Comparison of ENCODE assay signal across 29 cellular contexts in genomic region chr6:158262755-158263154, GRCh38. TPM values are rescaled to one million over a fixed set of nuclear protein-coding genes. Genes with fewer than 3 reads are reported as not detected.
DNase-seq lines count a peak whose midpoint lies in the region; ATAC-seq and TF ChIP-seq lines count a peak whose summit lies in the region.
"Had no signal": no experiment of that assay in that cellular context is flagged by ENCODE, and none has a peak within 500 bp of the region (broad histone marks: within the 10 kb centered on the region; RNA-seq: fewer than 3 reads in every experiment).

No MANE protein-coding gene starts in this region.

- no peak overlapping the region for H3K4me3 Mint-ChIP-seq in activated CD4-positive, alpha-beta T cell treated with anti-CD3 and anti-CD28 coated beads for 36 hours
- H3K4me3 Mint-ChIP-seq in activated T-helper 17 cell treated with anti-CD3 and anti-CD28 coated beads, Interleukin-2, amount 50 U/mL, for 72 hours = no peak overlapping the region
- H3K4me3 Mint-ChIP-seq: B cell; CD8-positive, alpha-beta memory T cell; HFFc6; nephron progenitor cell had no signal

- TF ChIP-seq CTCF in GM13976 (IDR thresholded peaks at IDR 0.05; ENCODE audit: borderline replicate concordance, control extremely low read depth, extremely low read depth, insufficient read depth, missing control alignments) (no peak), thyroid gland (IDR thresholded peaks at IDR 0.05) (no peak)

- no peaks in the 10 kb centered on the region for H3K36me3 ChIP-seq in thyroid gland
- H3K36me3 ChIP-seq: ovary, upper lobe of left lung had no signal

- intact Hi-C loops in activated CD4-positive, alpha-beta T cell treated with anti-CD3 and anti-CD28 coated beads for 36 hours (cut with DNase I, micrococcal nuclease) = no loop called here
- intact Hi-C loops in thyroid gland (cut with DNase I) = no loop called here

- POLR2A ChIA-PET in activated CD4-positive, alpha-beta T cell treated with anti-CD3 and anti-CD28 coated beads for 36 hours (lab: Charles Lee) = interaction anchor here (0.5 kb wide), 1 partner anchor 14 kb away, joined by 3 read pairs; no protein-coding TSS in a partner anchor

- H3K4me1 ChIP-seq in thyroid gland = no peaks in the 10 kb centered on the region
- H3K4me1 ChIP-seq: upper lobe of left lung had no signal

- in situ Hi-C loops in GM13976 (cut with MboI; ENCODE audit: low sequenced_read_pairs, unreplicated experiment) = no loop called here

- CTCF ChIA-PET in activated CD4-positive, alpha-beta T cell treated with anti-CD3 and anti-CD28 coated beads for 36 hours (lab: Charles Lee) = interaction anchor here (0.6 to 1.0 kb wide), 3 partner anchors 9 to 1340 kb away, joined by 3 read pairs; no protein-coding TSS in a partner anchor

- DNase-seq in activated CD4-positive, alpha-beta T cell treated with anti-CD3 and anti-CD28 coated beads for 36 hours = peak; percentile 16
- DNase-seq in activated CD4-positive, alpha-beta T cell treated with anti-CD3 and anti-CD28 coated beads for 4 hours = no peak
- peak; percentile 35 for DNase-seq in GM13976 (ENCODE audit: low spot score)
- no peak for DNase-seq in NCI-H1092 treated with DMSO at 0.1 percent for 48 hours (lab: John Stamatoyannopoulos, UW)
- DNase-seq in thyroid gland = no peak
- DNase-seq: activated CD4-positive, alpha-beta T cell treated with anti-CD3 and anti-CD28 coated beads, Interleukin-2, amount 50 U/mL, for 4 hours; activated effector memory CD4-positive, alpha-beta T cell treated with Interleukin-2 at 50 U/mL for 16 hours; CD8-positive, alpha-beta memory T cell; GOT3; HFFc6; KBM-7; MG63; NCI-H1436 treated with DMSO at 0.1 percent for 48 hours; nephron progenitor cell; NK-92 treated with Interleukin-12 subunit alpha and Interleukin-12 subunit beta, amount 100 ng/mL, for 24 hours; ovary; SHP77 treated with DMSO at 0.1 percent for 48 hours; stimulated activated CD8-positive, alpha-beta memory T cell treated with anti-CD3 and anti-CD28 coated beads, Interleukin-4, amount 100 ng/mL, for 48 hours; T-helper 9 cell; upper lobe of left lung had no signal

- no peak overlapping the region for H3K4me3 ChIP-seq in thyroid gland (replicated peaks in 1 of 3)
- H3K4me3 ChIP-seq: gastroesophageal sphincter, hepatocyte, MG63, ovary, skin epidermis, upper lobe of left lung had no signal

- no peaks in the 10 kb centered on the region for H3K27me3 Mint-ChIP-seq in activated CD4-positive, alpha-beta T cell treated with anti-CD3 and anti-CD28 coated beads for 36 hours
- no peaks in the 10 kb centered on the region for H3K27me3 Mint-ChIP-seq in activated T-helper 17 cell treated with anti-CD3 and anti-CD28 coated beads, Interleukin-2, amount 50 U/mL, for 72 hours
- H3K27me3 Mint-ChIP-seq: B cell; CD8-positive, alpha-beta memory T cell had no signal

- H3K4me1 Mint-ChIP-seq in activated CD4-positive, alpha-beta T cell treated with anti-CD3 and anti-CD28 coated beads for 36 hours = peaks cover 13% of the 10 kb centered on the region
- H3K4me1 Mint-ChIP-seq in activated T-helper 17 cell treated with anti-CD3 and anti-CD28 coated beads, Interleukin-2, amount 50 U/mL, for 72 hours = peaks cover 15% of the 10 kb centered on the region
- H3K4me1 Mint-ChIP-seq: nephron progenitor cell had no signal

- peak; percentile 84 for ATAC-seq in activated CD4-positive, alpha-beta T cell treated with anti-CD3 and anti-CD28 coated beads for 36 hours
- ATAC-seq in HG02610 (IDR thresholded peaks at IDR 0.05; ENCODE audit: unreplicated experiment) (peak; percentile 93), GM19455 (IDR thresholded peaks at IDR 0.05; ENCODE audit: unreplicated experiment) (no peak)
- peak; percentile 99 for ATAC-seq in activated T-helper 17 cell treated with anti-CD3 and anti-CD28 coated beads, Interleukin-2, amount 50 U/mL, for 72 hours (replicated peaks)
- ATAC-seq: gastroesophageal sphincter, Panc1 had no signal

- WGBS in thyroid gland, 2 donors = 68 to 88% methylated on average over 4 to 5 of the region's 5 CpGs

- H3K27ac ChIP-seq in thyroid gland = no peak overlapping the region
- H3K27ac ChIP-seq: gastroesophageal sphincter, hepatocyte, ovary, skin epidermis, upper lobe of left lung, VCaP had no signal

- no peaks in the 10 kb centered on the region for H3K9me3 Mint-ChIP-seq in activated CD4-positive, alpha-beta T cell treated with anti-CD3 and anti-CD28 coated beads for 36 hours (ENCODE audit: low read depth)
- no peaks in the 10 kb centered on the region for H3K9me3 Mint-ChIP-seq in activated T-helper 17 cell treated with anti-CD3 and anti-CD28 coated beads, Interleukin-2, amount 50 U/mL, for 72 hours
- H3K9me3 Mint-ChIP-seq: CD8-positive, alpha-beta memory T cell; HFFc6 had no signal

- no peaks in the 10 kb centered on the region for H3K27me3 ChIP-seq in thyroid gland
- H3K27me3 ChIP-seq: gastroesophageal sphincter, hepatocyte, MG63, ovary, upper lobe of left lung had no signal

- peaks cover 2% of the 10 kb centered on the region for H3K36me3 Mint-ChIP-seq in activated CD4-positive, alpha-beta T cell treated with anti-CD3 and anti-CD28 coated beads for 36 hours (ENCODE audit: low read depth)
- H3K36me3 Mint-ChIP-seq in activated T-helper 17 cell treated with anti-CD3 and anti-CD28 coated beads, Interleukin-2, amount 50 U/mL, for 72 hours (ENCODE audit: low read depth) = no peaks in the 10 kb centered on the region

- no peaks in the 10 kb centered on the region for H3K9me3 ChIP-seq in thyroid gland
- H3K9me3 ChIP-seq: gastroesophageal sphincter, MG63, ovary, upper lobe of left lung had no signal

- TF ChIP-seq POLR2A in thyroid gland (IDR thresholded peaks at IDR 0.05) = no peak

- no peak overlapping the region for H3K27ac Mint-ChIP-seq in activated CD4-positive, alpha-beta T cell treated with anti-CD3 and anti-CD28 coated beads for 36 hours
- H3K27ac Mint-ChIP-seq in activated T-helper 17 cell treated with anti-CD3 and anti-CD28 coated beads, Interleukin-2, amount 50 U/mL, for 72 hours = peak overlapping the region; percentile 58
- H3K27ac Mint-ChIP-seq: B cell, HFFc6 had no signal

RNA-seq across cellular contexts. Expression of gene TULP4, which starts 49.5 kb away (rescaled TPM):
- total RNA-seq in activated CD4-positive, alpha-beta T cell treated with anti-CD3 and anti-CD28 coated beads for 36 hours = 10 to 100 TPM; 11.8 to 14.3 TPM
- 10 to 100 TPM; 10.8 to 31.2 TPM for total RNA-seq in activated T-helper 17 cell treated with anti-CD3 and anti-CD28 coated beads, Interleukin-2, amount 50 U/mL, for 72 hours
- total RNA-seq in thyroid gland = 100 to 1,000 TPM; 209 to 459 (median 292) TPM

Comparison
In these comparisons a context has a peak if more than half of its experiments do, and no peak if none do; other contexts are left out.
1. DNase-seq: peak in activated CD4-positive, alpha-beta T cell treated with anti-CD3 and anti-CD28 coated beads for 36 hours (single experiment) and GM13976 (single experiment); none in activated CD4-positive, alpha-beta T cell treated with anti-CD3 and anti-CD28 coated beads for 4 hours (0 of 2), NCI-H1092 treated with DMSO at 0.1 percent for 48 hours (single experiment) and thyroid gland (0 of 2).
2. RNA of gene TULP4, which starts 49.5 kb away (total RNA-seq): 209 to 459 TPM in thyroid gland; 10.8 to 31.2 TPM in activated T-helper 17 cell treated with anti-CD3 and anti-CD28 coated beads, Interleukin-2, amount 50 U/mL, for 72 hours and 11.8 to 14.3 TPM in activated CD4-positive, alpha-beta T cell treated with anti-CD3 and anti-CD28 coated beads for 36 hours; every median in the first group is over 4 times any median in the second.